8 cellular contexts compared by ENCODE assay signal in genomic region chr16:8863594-8864424, GRCh38. TPM values are rescaled to one million over a fixed set of nuclear protein-coding genes. Genes with fewer than 3 reads are reported as not detected.
DNase-seq lines count a peak whose midpoint lies in the region; ATAC-seq and TF ChIP-seq lines count a peak whose summit lies in the region.

No MANE protein-coding gene starts in this region.

- DNase-seq in NCI-H69 (lab: John Stamatoyannopoulos, UW) (peak; percentile 40), nucleus accumbens (lab: John Stamatoyannopoulos, UW) (peak in 55 of 56 donors; percentile 33 to 98 (median 88))
- DNase-seq in stimulated activated CD4-positive, alpha-beta T cell treated with anti-CD3 and anti-CD28 coated beads, Interleukin-12 subunit alpha, Interleukin-12 subunit beta, amount 100 ng/mL, for 4 hours: no peak

- H3K9me3 ChIP-seq in DOHH2 (ENCODE audit: control insufficient read depth, insufficient read depth, low read length) (no peaks in the 10 kb centered on the region), esophagus (ENCODE audit: control insufficient read depth in 2 of 2, insufficient read depth in 1 of 2, low read depth in 1 of 2, low read length in 1 of 2) (no peaks in the 10 kb centered on the region)

- H3K79me2 ChIP-seq in DOHH2 (ENCODE audit: control insufficient read depth, low read length): peaks cover 94% of the 10 kb centered on the region

- H3K27me3 ChIP-seq in DOHH2 (ENCODE audit: control insufficient read depth, low read length): no peaks in the 10 kb centered on the region
- H3K27me3 ChIP-seq in esophagus (ENCODE audit: control insufficient read depth in 1 of 2, insufficient read depth in 2 of 2, low read length in 2 of 2): no peaks in the 10 kb centered on the region

- TF ChIP-seq CTCF in DOHH2 (IDR thresholded peaks at IDR 0.05; ENCODE audit: low read depth, low read length, poor library complexity, severe bottlenecking): no peak

- ATAC-seq in HG03565 (IDR thresholded peaks at IDR 0.05; ENCODE audit: unreplicated experiment) (no peak), GM19328 (IDR thresholded peaks at IDR 0.05; ENCODE audit: unreplicated experiment) (no peak), HG02884 (IDR thresholded peaks at IDR 0.05; ENCODE audit: unreplicated experiment) (no peak)

- H3K4me1 ChIP-seq in DOHH2 (ENCODE audit: control insufficient read depth, low read length): peaks cover 64% of the 10 kb centered on the region
- peaks cover 6 to 55% of the 10 kb centered on the region in 2 donors for H3K4me1 ChIP-seq in esophagus (ENCODE audit: control insufficient read depth in 2 of 2, insufficient read depth in 2 of 2, low read length in 1 of 2)

- no peaks in the 10 kb centered on the region for H3K9me2 ChIP-seq in DOHH2 (replicated peaks; ENCODE audit: control insufficient read depth, low read length)

- no peaks in the 10 kb centered on the region for H3F3A ChIP-seq in DOHH2 (ENCODE audit: control insufficient read depth, insufficient read depth)

- H3K27ac ChIP-seq in DOHH2 (ENCODE audit: low read depth, low read length) (no peak overlapping the region), esophagus (ENCODE audit: low read depth in 2 of 2, low read length in 1 of 2) (peak overlapping the region; percentile 4 to 69)

- H3K4me3 ChIP-seq in DOHH2 (ENCODE audit: low read length): no peak overlapping the region
- no peak overlapping the region for H3K4me3 ChIP-seq in esophagus (ENCODE audit: low read depth in 1 of 2, low read length in 2 of 2)

- peaks cover 55% of the 10 kb centered on the region for H3K36me3 ChIP-seq in DOHH2 (ENCODE audit: control insufficient read depth, low read length)
- peaks cover 0 to 23% of the 10 kb centered on the region in 2 donors for H3K36me3 ChIP-seq in esophagus (ENCODE audit: control insufficient read depth in 2 of 2, insufficient read depth in 2 of 2, low read length in 1 of 2)

- WGBS in esophagus, 2 donors: 54 to 66% methylated on average over 17 of the region's 17 CpGs

- peak overlapping the region; percentile 2; the same call in 1 of the 2 replicates for H3K4me2 ChIP-seq in DOHH2 (ENCODE audit: low read length)

- H4K20me1 ChIP-seq in DOHH2 (ENCODE audit: control insufficient read depth, insufficient read depth, low read depth, low read length): peaks cover 21% of the 10 kb centered on the region; the same call in 1 of the 2 replicates

RNA-seq across cellular contexts. Expression of gene CARHSP1, which starts 5.0 kb away (rescaled TPM):
- 100 to 1,000 TPM; 212 to 343 TPM for polyA plus RNA-seq in esophagus

RNA-seq across cellular contexts. Expression of gene LITAFD, which starts 18.3 kb away (rescaled TPM):
- not detected for polyA plus RNA-seq in esophagus
